Comparison of ENCODE assay signal across 1 cellular context in the genomic region with DNA sequence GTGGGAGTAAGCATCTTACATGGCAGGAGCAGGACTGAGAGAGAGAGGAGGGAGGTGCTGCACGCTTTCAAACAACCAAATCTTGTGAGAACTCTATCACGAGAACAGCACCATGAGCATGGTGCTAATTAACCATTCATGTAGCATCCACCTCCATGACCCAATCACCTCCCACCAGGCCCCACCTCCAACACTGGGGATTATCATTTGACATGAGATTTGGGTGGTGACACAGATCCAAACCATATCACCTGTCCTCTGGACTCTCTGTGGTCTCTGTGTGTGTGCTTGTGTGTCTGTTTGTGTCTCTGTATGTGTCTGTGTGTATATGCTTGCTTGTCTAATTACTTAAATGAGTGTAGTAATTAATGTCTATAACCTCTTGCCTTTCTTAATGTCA.
TF ChIP-seq lines count a peak whose summit lies in the region.

No MANE protein-coding gene starts in this region.

TF ChIP-seq in GM12878, 131 proteins besides CTCF, POLR2A, EP300 and RAD21 (continues in another document):
- TF ChIP-seq CUX1 (IDR thresholded peaks at IDR 0.05; ENCODE audit: insufficient replicate concordance, low read depth, low read length) (no peak), LARP7 (IDR thresholded peaks at IDR 0.05) (0 out of 2 replicates have a peak, but pooled peaks have one; percentile 9), USF2 (IDR thresholded peaks at IDR 0.05; ENCODE audit: borderline replicate concordance, low read depth, low read length) (no peak; the same call in 1 of the 2 replicates), SIN3A (IDR thresholded peaks at IDR 0.05; ENCODE audit: low read depth, low read length) (no peak), PRDM15 (CRISPR knock-in tag; IDR thresholded peaks at IDR 0.05) (no peak), SMARCA5 (IDR thresholded peaks at IDR 0.05) (no peak), ZBED1 (IDR thresholded peaks at IDR 0.05; ENCODE audit: borderline replicate concordance) (no peak; the same call in 1 of the 2 replicates), CREB1 (IDR thresholded peaks at IDR 0.05; ENCODE audit: low read depth) (no peak), ZNF622 (IDR thresholded peaks at IDR 0.05) (no peak), NFIC (IDR thresholded peaks at IDR 0.05; ENCODE audit: low read depth, low read length) (no peak), SP1 (IDR thresholded peaks at IDR 0.05; ENCODE audit: low read depth, low read length) (no peak), SIX5 (IDR thresholded peaks at IDR 0.05; ENCODE audit: low read depth, low read length, severe bottlenecking) (no peak), ZNF384 (IDR thresholded peaks at IDR 0.05; ENCODE audit: borderline replicate concordance, low read depth, low read length) (no peak), NR2C2 (IDR thresholded peaks at IDR 0.05; ENCODE audit: borderline replicate concordance, control insufficient read depth, insufficient read length, low read depth) (no peak), RAD51 (IDR thresholded peaks at IDR 0.05) (no peak), PML (IDR thresholded peaks at IDR 0.05; ENCODE audit: low read length) (no peak), ETV6 (conservative IDR thresholded peaks at IDR 0.05 in 1 of 2, IDR thresholded peaks at IDR 0.05 in 1 of 2; ENCODE audit: borderline replicate concordance in 1 of 2, low read depth in 1 of 2) (no peak), EGR1 (IDR thresholded peaks at IDR 0.05; ENCODE audit: borderline replicate concordance in 1 of 2, low read depth in 2 of 2, low read length in 2 of 2) (no peak), TCF7 (IDR thresholded peaks at IDR 0.05; ENCODE audit: borderline replicate concordance) (no peak), CEBPZ (IDR thresholded peaks at IDR 0.05; ENCODE audit: low read depth, low read length) (no peak), ATF2 (IDR thresholded peaks at IDR 0.05; ENCODE audit: low read length) (peak; percentile 43; the same call in 1 of the 2 replicates), MYC (IDR thresholded peaks at IDR 0.05; ENCODE audit: insufficient read depth, insufficient read length, insufficient replicate concordance, low read length, severe bottlenecking) (no peak), RCOR1 (conservative IDR thresholded peaks at IDR 0.05; ENCODE audit: low read depth, low read length) (no peak), HSF1 (IDR thresholded peaks at IDR 0.05; ENCODE audit: low read depth, low read length) (no peak), NR2F1 (conservative IDR thresholded peaks at IDR 0.05) (peak; percentile 53), RUNX3 (IDR thresholded peaks at IDR 0.05; ENCODE audit: low read length) (peak; percentile 74; the same call in 1 of the 2 replicates), SMAD1 (IDR thresholded peaks at IDR 0.05; ENCODE audit: low read depth, partially characterized antibody) (no peak), PAX5 (IDR thresholded peaks at IDR 0.05; ENCODE audit: borderline replicate concordance, low read depth, low read length) (peak; percentile 52; the same call in 1 of the 2 replicates), HDAC2 (IDR thresholded peaks at IDR 0.05) (no peak)
- TF ChIP-seq, protein P1, sequence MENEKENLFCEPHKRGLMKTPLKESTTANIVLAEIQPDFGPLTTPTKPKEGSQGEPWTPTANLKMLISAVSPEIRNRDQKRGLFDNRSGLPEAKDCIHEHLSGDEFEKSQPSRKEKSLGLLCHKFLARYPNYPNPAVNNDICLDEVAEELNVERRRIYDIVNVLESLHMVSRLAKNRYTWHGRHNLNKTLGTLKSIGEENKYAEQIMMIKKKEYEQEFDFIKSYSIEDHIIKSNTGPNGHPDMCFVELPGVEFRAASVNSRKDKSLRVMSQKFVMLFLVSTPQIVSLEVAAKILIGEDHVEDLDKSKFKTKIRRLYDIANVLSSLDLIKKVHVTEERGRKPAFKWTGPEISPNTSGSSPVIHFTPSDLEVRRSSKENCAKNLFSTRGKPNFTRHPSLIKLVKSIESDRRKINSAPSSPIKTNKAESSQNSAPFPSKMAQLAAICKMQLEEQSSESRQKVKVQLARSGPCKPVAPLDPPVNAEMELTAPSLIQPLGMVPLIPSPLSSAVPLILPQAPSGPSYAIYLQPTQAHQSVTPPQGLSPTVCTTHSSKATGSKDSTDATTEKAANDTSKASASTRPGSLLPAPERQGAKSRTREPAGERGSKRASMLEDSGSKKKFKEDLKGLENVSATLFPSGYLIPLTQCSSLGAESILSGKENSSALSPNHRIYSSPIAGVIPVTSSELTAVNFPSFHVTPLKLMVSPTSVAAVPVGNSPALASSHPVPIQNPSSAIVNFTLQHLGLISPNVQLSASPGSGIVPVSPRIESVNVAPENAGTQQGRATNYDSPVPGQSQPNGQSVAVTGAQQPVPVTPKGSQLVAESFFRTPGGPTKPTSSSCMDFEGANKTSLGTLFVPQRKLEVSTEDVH (IDR thresholded peaks at IDR 0.05; ENCODE audit: low read depth, partially characterized antibody): no peak
- TF ChIP-seq, protein P2, sequence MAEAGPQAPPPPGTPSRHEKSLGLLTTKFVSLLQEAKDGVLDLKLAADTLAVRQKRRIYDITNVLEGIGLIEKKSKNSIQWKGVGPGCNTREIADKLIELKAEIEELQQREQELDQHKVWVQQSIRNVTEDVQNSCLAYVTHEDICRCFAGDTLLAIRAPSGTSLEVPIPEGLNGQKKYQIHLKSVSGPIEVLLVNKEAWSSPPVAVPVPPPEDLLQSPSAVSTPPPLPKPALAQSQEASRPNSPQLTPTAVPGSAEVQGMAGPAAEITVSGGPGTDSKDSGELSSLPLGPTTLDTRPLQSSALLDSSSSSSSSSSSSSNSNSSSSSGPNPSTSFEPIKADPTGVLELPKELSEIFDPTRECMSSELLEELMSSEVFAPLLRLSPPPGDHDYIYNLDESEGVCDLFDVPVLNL (IDR thresholded peaks at IDR 0.05; ENCODE audit: low read depth, low read length): no peak
